ENCODE assay signal across 8 cellular contexts in genomic region chr20:38337561-38338140, GRCh38. TPM values are rescaled to one million over a fixed set of nuclear protein-coding genes. Genes with fewer than 3 reads are reported as not detected.
A peak's percentile ranks its signal among the peaks of the same experiment; 100 is the strongest.
DNase-seq lines count a peak whose midpoint lies in the region; ATAC-seq and TF ChIP-seq lines count a peak whose summit lies in the region.

No MANE protein-coding gene starts in this region.

- H3K4me3 Mint-ChIP-seq in activated T-cell treated with anti-CD3 and anti-CD28 coated beads, Interleukin-2, amount 50 U/mL, for 4 hours = no peak overlapping the region

- peaks cover 2% of the 10 kb centered on the region for H3K36me3 Mint-ChIP-seq in activated T-cell treated with anti-CD3 and anti-CD28 coated beads, Interleukin-2, amount 50 U/mL, for 4 hours (ENCODE audit: insufficient read depth)

- H3K9me3 Mint-ChIP-seq in activated T-cell treated with anti-CD3 and anti-CD28 coated beads, Interleukin-2, amount 50 U/mL, for 4 hours = peaks cover 8% of the 10 kb centered on the region

- TF ChIP-seq CTCF in fibroblast of mammary gland (conservative IDR thresholded peaks at IDR 0.05; ENCODE audit: control insufficient read depth, insufficient read depth, low read depth, low read length) = peak; percentile 72

- DNase-seq in activated T-cell treated with anti-CD3 and anti-CD28 coated beads, Interleukin-2, amount 50 U/mL, for 48 hours = peak; percentile 56 to 57
- no peak for DNase-seq in activated T-cell treated with anti-CD3 and anti-CD28 coated beads, Interleukin-2, amount 50 U/mL, for 4 hours
- DNase-seq in OCI-M1 (lab: John Stamatoyannopoulos, UW) (peak; percentile 92), fibroblast of mammary gland (ENCODE audit: low read depth) (peak; percentile 50), sciatic nerve (ENCODE audit: low spot score) (peak; percentile 70), germinal center (ENCODE audit: low spot score) (no peak), NCI-H1694 treated with DMSO at 0.1 percent for 48 hours (lab: John Stamatoyannopoulos, UW) (no peak)
- DNase-seq in NK-92 treated with Interleukin-12 subunit alpha and Interleukin-12 subunit beta, amount 100 ng/mL, for 24 hours (lab: John Stamatoyannopoulos, UW) = no peak

- no peak for ATAC-seq in activated T-cell treated with anti-CD3 and anti-CD28 coated beads, Interleukin-2, amount 50 U/mL, for 4 hours
- peak; percentile 80 for ATAC-seq in sciatic nerve

- peaks cover 22% of the 10 kb centered on the region for H3K27me3 Mint-ChIP-seq in activated T-cell treated with anti-CD3 and anti-CD28 coated beads, Interleukin-2, amount 50 U/mL, for 4 hours (ENCODE audit: low read depth)

- intact Hi-C loops in sciatic nerve (cut with DNase I) = no loop called here

- no peak overlapping the region for H3K4me3 ChIP-seq in fibroblast of mammary gland (ENCODE audit: control insufficient read depth, low read depth, low read length)

- H3K4me1 Mint-ChIP-seq in activated T-cell treated with anti-CD3 and anti-CD28 coated beads, Interleukin-2, amount 50 U/mL, for 4 hours (ENCODE audit: low read depth) = no peaks in the 10 kb centered on the region

RNA-seq across cellular contexts. Expression of gene LBP, which starts 8.6 kb away (rescaled TPM):
- total RNA-seq in activated T-cell treated with anti-CD3 and anti-CD28 coated beads, Interleukin-2, amount 50 U/mL, for 4 hours = under 1 TPM; 0.10 to 0.18 (median 0.14) TPM
- 0.40 TPM for total RNA-seq in sciatic nerve

RNA-seq across cellular contexts. Expression of gene BPI, which starts 33.7 kb away (rescaled TPM):
- not detected for total RNA-seq in activated T-cell treated with anti-CD3 and anti-CD28 coated beads, Interleukin-2, amount 50 U/mL, for 4 hours
- 2.3 TPM for total RNA-seq in sciatic nerve

Comparison
In these comparisons a context has a peak if more than half of its experiments do, and no peak if none do; other contexts are left out.
1. DNase-seq: peak in activated T-cell treated with anti-CD3 and anti-CD28 coated beads, Interleukin-2, amount 50 U/mL, for 48 hours (2 of 2), OCI-M1 (single experiment), fibroblast of mammary gland (single experiment) and sciatic nerve (single experiment); none in activated T-cell treated with anti-CD3 and anti-CD28 coated beads, Interleukin-2, amount 50 U/mL, for 4 hours (single experiment), germinal center (single experiment), NCI-H1694 treated with DMSO at 0.1 percent for 48 hours (single experiment) and NK-92 treated with Interleukin-12 subunit alpha and Interleukin-12 subunit beta, amount 100 ng/mL, for 24 hours (single experiment).